ENCODE assay signal across 25 cellular contexts in genomic region chr7:112133328-112133727, GRCh38.
"Had no signal": no experiment of that assay in that cellular context is flagged by ENCODE, and none has a peak within 500 bp of the region (broad histone marks: within the 10 kb centered on the region; RNA-seq: fewer than 3 reads in every experiment).

No MANE protein-coding gene starts in this region.

- H3K9ac ChIP-seq: KMS-11 had no signal

- H3K27ac ChIP-seq: KMS-11, SJSA1 had no signal

- DNase-seq: activated CD4-positive, alpha-beta T cell treated with anti-CD3 and anti-CD28 coated beads for 4 hours; activated CD8-positive, alpha-beta memory T cell treated with anti-CD3 and anti-CD28 coated beads, Interleukin-2, amount 50 U/mL, for 48 hours; activated CD8-positive, alpha-beta T cell treated with anti-CD3 and anti-CD28 coated beads, Interleukin-2, amount 10 ng/mL, durations not matched to agents 7 days and 5 days; activated T-cell treated with anti-CD3 and anti-CD28 coated beads, Interleukin-2, amount 50 U/mL, for 1 hour; aorta; MG63; MV-4-11; NCI-H1092 treated with DMSO at 0.1 percent for 48 hours; NCI-H1417 treated with DMSO at 0.1 percent for 48 hours; NCI-H1694; NCI-H2029; NCI-H2107; NCI-H2171 treated with DMSO at 0.1 percent for 48 hours; NCI-H510A treated with DMSO at 0.1 percent for 48 hours; NK-92 treated with Interleukin-12 subunit alpha and Interleukin-12 subunit beta, amount 100 ng/mL, for 24 hours; OCI-M1; RPMI8226; SHP77; SW 1271 had no signal

- H3K9me3 Mint-ChIP-seq: activated naive CD4-positive, alpha-beta T cell treated with anti-CD3 and anti-CD28 coated beads, Interleukin-2, amount 50 U/mL, for 24 hours; T-helper 2 cell treated with Interferon-gamma antibody and Interleukin-4, amounts not matched to agents 5 μg/mL and 100 μg/mL, for 36 hours had no signal

- H3K36me3 Mint-ChIP-seq: activated naive CD4-positive, alpha-beta T cell treated with anti-CD3 and anti-CD28 coated beads, Interleukin-2, amount 50 U/mL, for 24 hours had no signal

- H3K4me1 Mint-ChIP-seq: activated naive CD4-positive, alpha-beta T cell treated with anti-CD3 and anti-CD28 coated beads, Interleukin-2, amount 50 U/mL, for 24 hours had no signal

- H3K4me1 ChIP-seq: SJSA1 had no signal

- H3K9me3 ChIP-seq: MG63, SJSA1 had no signal

- H3K27ac Mint-ChIP-seq: activated CD8-positive, alpha-beta T cell treated with anti-CD3 and anti-CD28 coated beads, Interleukin-2, amount 10 ng/mL, durations not matched to agents 7 days and 5 days; activated naive CD4-positive, alpha-beta T cell treated with anti-CD3 and anti-CD28 coated beads, Interleukin-2, amount 50 U/mL, for 24 hours; T-helper 2 cell treated with Interferon-gamma antibody and Interleukin-4, amounts not matched to agents 5 μg/mL and 100 μg/mL, for 36 hours had no signal

- H3K27me3 ChIP-seq: MG63, SJSA1 had no signal

- H3K4me3 ChIP-seq: MG63, SJSA1 had no signal

- ATAC-seq: activated CD4-positive, CD25-positive, alpha-beta regulatory T cell treated with anti-CD3 and anti-CD28 coated beads, Interleukin-2, amount 50 U/mL, for 24 hours; activated CD8-positive, alpha-beta T cell treated with anti-CD3 and anti-CD28 coated beads, Interleukin-2, amount 10 ng/mL, durations not matched to agents 7 days and 5 days; Panc1 had no signal

- H3K4me2 ChIP-seq: KMS-11 had no signal

- H3K36me3 ChIP-seq: MG63, SJSA1 had no signal

- H3K4me3 Mint-ChIP-seq: activated CD8-positive, alpha-beta T cell treated with anti-CD3 and anti-CD28 coated beads, Interleukin-2, amount 10 ng/mL, durations not matched to agents 7 days and 5 days; activated naive CD4-positive, alpha-beta T cell treated with anti-CD3 and anti-CD28 coated beads, Interleukin-2, amount 50 U/mL, for 24 hours; T-helper 2 cell treated with Interferon-gamma antibody and Interleukin-4, amounts not matched to agents 5 μg/mL and 100 μg/mL, for 36 hours had no signal
